In the genomic region with DNA sequence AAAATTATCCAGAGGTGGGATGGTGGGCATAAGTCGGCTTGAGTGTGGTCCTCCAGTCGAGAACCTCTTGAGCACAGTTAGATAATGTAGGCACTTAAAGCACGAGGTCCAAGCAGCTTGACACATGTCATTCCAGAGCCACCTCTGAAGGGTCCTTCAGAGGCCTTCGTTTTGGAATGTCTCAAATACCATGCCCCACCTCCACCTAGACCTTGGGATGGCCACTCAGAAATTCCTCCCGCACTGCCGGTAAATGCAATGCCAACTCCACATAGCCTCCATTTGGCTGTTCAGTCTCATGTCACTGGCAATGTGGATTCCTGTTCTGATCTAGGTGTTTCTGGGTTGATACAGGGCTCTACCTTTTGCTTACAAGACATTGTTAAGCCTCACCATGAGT, we compare ENCODE assay signal across 34 cellular contexts. TPM values are rescaled to one million over a fixed set of nuclear protein-coding genes. Genes with fewer than 3 reads are reported as not detected.
"Had no signal": no experiment of that assay in that cellular context is flagged by ENCODE, and none has a peak within 500 bp of the region (broad histone marks: within the 10 kb centered on the region; RNA-seq: fewer than 3 reads in every experiment).

No MANE protein-coding gene starts in this region.

- H3K4me1 Mint-ChIP-seq: activated CD4-positive, alpha-beta memory T cell treated with anti-CD3 and anti-CD28 coated beads, Interleukin-2, amount 10 ng/mL, durations not matched to agents 7 days and 5 days; activated CD4-positive, alpha-beta T cell treated with anti-CD3 and anti-CD28 coated beads for 36 hours; activated CD8-positive, alpha-beta memory T cell treated with anti-CD3 and anti-CD28 coated beads, Interleukin-2, amount 10 ng/mL, durations not matched to agents 7 days and 5 days; activated naive CD8-positive, alpha-beta T cell treated with anti-CD3 and anti-CD28 coated beads for 36 hours; activated T-helper 17 cell treated with anti-CD3 and anti-CD28 coated beads, Interleukin-2, amount 50 U/mL, for 72 hours had no signal

- FAIRE-seq: K562, TTC549 had no signal

- H3K4me3 ChIP-seq: K562, SJCRH30, SK-N-MC had no signal

- ATAC-seq: activated CD4-positive, alpha-beta T cell treated with anti-CD3 and anti-CD28 coated beads for 36 hours; activated CD4-positive, CD25-positive, alpha-beta regulatory T cell treated with anti-CD3 and anti-CD28 coated beads, Interleukin-2, amount 50 U/mL, for 24 hours; activated CD8-positive, alpha-beta memory T cell treated with anti-CD3 and anti-CD28 coated beads, Interleukin-2, amount 10 ng/mL, durations not matched to agents 7 days and 5 days; activated T-cell treated with anti-CD3 and anti-CD28 coated beads, Interleukin-2, amount 50 U/mL, for 72 hours; activated T-helper 17 cell treated with anti-CD3 and anti-CD28 coated beads, Interleukin-2, amount 50 U/mL, for 72 hours; K562; Panc1 had no signal

- H3K9me3 ChIP-seq: SJCRH30 had no signal

- H3K27me3 Mint-ChIP-seq: activated CD4-positive, alpha-beta memory T cell treated with anti-CD3 and anti-CD28 coated beads, Interleukin-2, amount 10 ng/mL, durations not matched to agents 7 days and 5 days; activated CD4-positive, alpha-beta T cell treated with anti-CD3 and anti-CD28 coated beads for 36 hours; activated CD8-positive, alpha-beta memory T cell treated with anti-CD3 and anti-CD28 coated beads, Interleukin-2, amount 10 ng/mL, durations not matched to agents 7 days and 5 days; activated naive CD8-positive, alpha-beta T cell treated with anti-CD3 and anti-CD28 coated beads for 36 hours; activated T-helper 17 cell treated with anti-CD3 and anti-CD28 coated beads, Interleukin-2, amount 50 U/mL, for 72 hours had no signal

- H3K4me3 Mint-ChIP-seq: activated CD4-positive, alpha-beta memory T cell treated with anti-CD3 and anti-CD28 coated beads, Interleukin-2, amount 10 ng/mL, durations not matched to agents 7 days and 5 days; activated CD4-positive, alpha-beta T cell treated with anti-CD3 and anti-CD28 coated beads for 36 hours; activated CD8-positive, alpha-beta memory T cell treated with anti-CD3 and anti-CD28 coated beads, Interleukin-2, amount 10 ng/mL, durations not matched to agents 7 days and 5 days; activated naive CD8-positive, alpha-beta T cell treated with anti-CD3 and anti-CD28 coated beads for 36 hours; activated T-cell treated with anti-CD3 and anti-CD28 coated beads, Interleukin-2, amount 50 U/mL, for 72 hours; activated T-helper 17 cell treated with anti-CD3 and anti-CD28 coated beads, Interleukin-2, amount 50 U/mL, for 72 hours; WTC11 had no signal

- H3K9me3 Mint-ChIP-seq: activated CD4-positive, alpha-beta memory T cell treated with anti-CD3 and anti-CD28 coated beads, Interleukin-2, amount 10 ng/mL, durations not matched to agents 7 days and 5 days had no signal

- H3K27ac ChIP-seq: brain microvascular endothelial cell, SJCRH30, SK-N-MC had no signal

- H3K36me3 ChIP-seq: SJCRH30 had no signal

- H3K27me3 ChIP-seq: brain microvascular endothelial cell, SJCRH30 had no signal

- DNase-seq: activated CD4-positive, alpha-beta memory T cell treated with anti-CD3 and anti-CD28 coated beads, Interleukin-2, amount 10 ng/mL, durations not matched to agents 7 days and 5 days; activated CD4-positive, alpha-beta T cell treated with anti-CD3 and anti-CD28 coated beads for 36 hours; activated CD8-positive, alpha-beta memory T cell treated with anti-CD3 and anti-CD28 coated beads for 24 hours; activated CD8-positive, alpha-beta memory T cell treated with anti-CD3 and anti-CD28 coated beads, Interleukin-2, amount 10 ng/mL, durations not matched to agents 7 days and 5 days; activated effector memory CD4-positive, alpha-beta T cell treated with anti-CD3 and anti-CD28 coated beads, Interleukin-2, amount 50 U/mL, for 16 hours; activated naive CD4-positive, alpha-beta T cell; activated naive CD4-positive, alpha-beta T cell treated with anti-CD3 and anti-CD28 coated beads, Interleukin-2, amount 50 U/mL, for 16 hours; activated naive CD8-positive, alpha-beta T cell treated with anti-CD3 and anti-CD28 coated beads for 36 hours; activated T-cell treated with anti-CD3 and anti-CD28 coated beads, Interleukin-2, amount 50 U/mL, for 1 hour; activated T-cell treated with anti-CD3 and anti-CD28 coated beads, Interleukin-2, amount 50 U/mL, for 72 hours; amniotic stem cell; aorta; central memory CD4-positive, alpha-beta T cell; NCI-H1092 treated with DMSO at 0.1 percent for 48 hours; NCI-H1417 treated with DMSO at 0.1 percent for 48 hours; NCI-H187 treated with DMSO at 0.1 percent for 48 hours; NCI-H2081; NCI-H2171 treated with DMSO at 0.1 percent for 48 hours; NCI-H2227 treated with DMSO at 0.1 percent for 48 hours; NCI-H446; NCI-H510A treated with DMSO at 0.1 percent for 48 hours; SHP77; SJCRH30; T1000 had no signal

- H3K27ac Mint-ChIP-seq: activated CD4-positive, alpha-beta memory T cell treated with anti-CD3 and anti-CD28 coated beads, Interleukin-2, amount 10 ng/mL, durations not matched to agents 7 days and 5 days; activated CD4-positive, alpha-beta T cell treated with anti-CD3 and anti-CD28 coated beads for 36 hours; activated CD8-positive, alpha-beta memory T cell treated with anti-CD3 and anti-CD28 coated beads, Interleukin-2, amount 10 ng/mL, durations not matched to agents 7 days and 5 days; activated naive CD8-positive, alpha-beta T cell treated with anti-CD3 and anti-CD28 coated beads for 36 hours; activated T-cell treated with anti-CD3 and anti-CD28 coated beads, Interleukin-2, amount 50 U/mL, for 72 hours; activated T-helper 17 cell treated with anti-CD3 and anti-CD28 coated beads, Interleukin-2, amount 50 U/mL, for 72 hours; WTC11 had no signal

- H3K36me3 Mint-ChIP-seq: activated CD8-positive, alpha-beta memory T cell treated with anti-CD3 and anti-CD28 coated beads, Interleukin-2, amount 10 ng/mL, durations not matched to agents 7 days and 5 days had no signal

RNA-seq across cellular contexts. Expression of a gene that starts 43.9 kb away (rescaled TPM):
- total RNA-seq: activated CD4-positive, alpha-beta memory T cell treated with anti-CD3 and anti-CD28 coated beads, Interleukin-2, amount 10 ng/mL, durations not matched to agents 7 days and 5 days; activated CD4-positive, alpha-beta T cell treated with anti-CD3 and anti-CD28 coated beads for 36 hours; activated CD8-positive, alpha-beta memory T cell treated with anti-CD3 and anti-CD28 coated beads, Interleukin-2, amount 10 ng/mL, durations not matched to agents 7 days and 5 days; activated naive CD8-positive, alpha-beta T cell treated with anti-CD3 and anti-CD28 coated beads for 36 hours; activated T-cell treated with anti-CD3 and anti-CD28 coated beads, Interleukin-2, amount 50 U/mL, for 72 hours; activated T-helper 17 cell treated with anti-CD3 and anti-CD28 coated beads, Interleukin-2, amount 50 U/mL, for 72 hours; T-helper 1 cell treated with Interleukin-12 subunit alpha and Interleukin-12 subunit beta and Interleukin-4 antibody, amounts not matched to agents 30 ng/mL and 1 ng/mL, for 36 hours; T-helper 2 cell treated with Interferon-gamma antibody and Interleukin-4, amounts not matched to agents 100 ng/mL and 5 ng/mL, for 36 hours had no signal
- polyA plus RNA-seq: K562 had no signal
